8 cellular contexts compared by ENCODE assay signal in the genomic region with DNA sequence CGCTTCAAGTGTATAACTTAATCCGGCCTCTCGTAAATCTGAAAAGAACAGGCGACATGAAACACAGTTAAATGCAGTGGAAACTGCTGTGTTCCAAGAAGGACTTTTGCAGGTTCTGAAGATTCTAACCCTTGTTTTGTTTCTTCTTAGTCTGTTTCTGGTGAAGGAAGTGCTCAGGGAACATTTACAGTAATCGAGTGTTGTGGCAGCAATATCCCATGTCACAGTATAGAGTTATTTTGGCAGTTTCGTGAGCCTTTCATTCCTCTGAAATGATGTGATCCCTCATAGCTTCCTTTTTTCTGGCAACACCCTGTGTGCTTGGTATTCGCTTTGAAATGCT. TPM values are rescaled to one million over a fixed set of nuclear protein-coding genes. Genes with fewer than 3 reads are reported as not detected.
A peak's percentile ranks its signal among the peaks of the same experiment; 100 is the strongest.
DNase-seq lines count a peak whose midpoint lies in the region; ATAC-seq and TF ChIP-seq lines count a peak whose summit lies in the region.

No MANE protein-coding gene starts in this region.

- ATAC-seq in lung (ENCODE audit: insufficient read depth, low FRiP score) (no peak), HG02981 (IDR thresholded peaks at IDR 0.05; ENCODE audit: unreplicated experiment) (no peak)

- in situ Hi-C loops in brain microvascular endothelial cell (cut with HindIII; ENCODE audit: low pct_ligation_motif_present, low sequenced_read_pairs) = no loop called here

- peaks cover 41% of the 10 kb centered on the region for H3K27me3 Mint-ChIP-seq in activated naive CD4-positive, alpha-beta T cell treated with anti-CD3 and anti-CD28 coated beads for 36 hours (ENCODE audit: low read depth)
- H3K27me3 Mint-ChIP-seq in type B pancreatic cell = peaks cover 7% of the 10 kb centered on the region

- H3K4me1 Mint-ChIP-seq in activated naive CD4-positive, alpha-beta T cell treated with anti-CD3 and anti-CD28 coated beads for 36 hours (ENCODE audit: low read depth) = peaks cover 16% of the 10 kb centered on the region
- H3K4me1 Mint-ChIP-seq in type B pancreatic cell (ENCODE audit: unreplicated experiment) = peaks cover 65% of the 10 kb centered on the region

- H3K9me3 ChIP-seq in lung (ENCODE audit: control insufficient read depth in 2 of 2, insufficient read depth in 1 of 2, low read length in 1 of 2) = no peaks in the 10 kb centered on the region

- CTCF ChIA-PET in activated naive CD4-positive, alpha-beta T cell treated with anti-CD3 and anti-CD28 coated beads for 36 hours (lab: Charles Lee) = interaction anchor here (1.3 kb wide), 1 partner anchor 279 kb away, joined by 3 read pairs; no protein-coding TSS in a partner anchor

- no peaks in the 10 kb centered on the region for H3K9me3 Mint-ChIP-seq in activated naive CD4-positive, alpha-beta T cell treated with anti-CD3 and anti-CD28 coated beads for 36 hours
- H3K9me3 Mint-ChIP-seq in type B pancreatic cell = no peaks in the 10 kb centered on the region

- peak overlapping the region; percentile 85 for H3K4me3 ChIP-seq in brain microvascular endothelial cell (ENCODE audit: low read depth, low read length)
- H3K4me3 ChIP-seq in lung = peak overlapping the region; percentile 76

- no peak overlapping the region for H3K27ac Mint-ChIP-seq in activated naive CD4-positive, alpha-beta T cell treated with anti-CD3 and anti-CD28 coated beads for 36 hours
- H3K27ac Mint-ChIP-seq in type B pancreatic cell = peak overlapping the region; percentile 92

- H3K36me3 Mint-ChIP-seq in activated naive CD4-positive, alpha-beta T cell treated with anti-CD3 and anti-CD28 coated beads for 36 hours (ENCODE audit: low read depth) = no peaks in the 10 kb centered on the region
- no peaks in the 10 kb centered on the region for H3K36me3 Mint-ChIP-seq in type B pancreatic cell

- TF ChIP-seq CTCF in brain microvascular endothelial cell (IDR thresholded peaks at IDR 0.05; ENCODE audit: low read depth, low read length, missing control alignments) (no peak), lung (IDR thresholded peaks at IDR 0.05; ENCODE audit: control extremely low read depth, extremely low read depth) (no peak), type B pancreatic cell (conservative IDR thresholded peaks at IDR 0.05) (no peak)

- WGBS in lung, 2 donors = 13 to 22% methylated on average over 7 of the region's 7 CpGs

- H3K27ac ChIP-seq in brain microvascular endothelial cell = peak overlapping the region; percentile 84
- peak overlapping the region in 1 of 2 donors; percentile 85 for H3K27ac ChIP-seq in lung (ENCODE audit: low read depth in 1 of 2, low read length in 1 of 2)

- peaks cover 7 to 13% of the 10 kb centered on the region in 2 donors for H3K4me1 ChIP-seq in lung (ENCODE audit: control insufficient read depth in 2 of 2, insufficient read depth in 2 of 2, low read length in 2 of 2)

- no peaks in the 10 kb centered on the region for H3K27me3 ChIP-seq in brain microvascular endothelial cell (replicated peaks)
- H3K27me3 ChIP-seq in lung (ENCODE audit: control insufficient read depth, insufficient read depth) = no peaks in the 10 kb centered on the region

- no peak for DNase-seq in activated naive CD4-positive, alpha-beta T cell treated with anti-CD3 and anti-CD28 coated beads for 36 hours
- no peak for DNase-seq in activated naive CD4-positive, alpha-beta T cell treated with anti-CD3 and anti-CD28 coated beads, Interleukin-2, amount 50 U/mL, for 16 hours
- no peak for DNase-seq in brain microvascular endothelial cell
- DNase-seq in lung (ENCODE audit: low spot score) = no peak
- no peak for DNase-seq in type B pancreatic cell (ENCODE audit: extremely low spot score, unreplicated experiment)
- DNase-seq in nucleus accumbens (lab: John Stamatoyannopoulos, UW) = no peak
- DNase-seq in stimulated activated CD4-positive, alpha-beta T cell treated with anti-CD3 and anti-CD28 coated beads, Interleukin-2, amount 100 ng/mL, for 48 hours = no peak

- peak overlapping the region; percentile 75 for H3K4me3 Mint-ChIP-seq in activated naive CD4-positive, alpha-beta T cell treated with anti-CD3 and anti-CD28 coated beads for 36 hours
- H3K4me3 Mint-ChIP-seq in type B pancreatic cell = peak overlapping the region; percentile 94

- intact Hi-C loops in activated naive CD4-positive, alpha-beta T cell treated with anti-CD3 and anti-CD28 coated beads for 36 hours (cut with micrococcal nuclease) = loop anchor here (1.0 to 5.0 kb wide), 3 partner anchors 385 to 964 kb away; a partner anchor contains a TSS

- H3K36me3 ChIP-seq in brain microvascular endothelial cell (replicated peaks) (peaks cover 10% of the 10 kb centered on the region), lung (ENCODE audit: control insufficient read depth in 2 of 2, insufficient read depth in 2 of 2, low read length in 2 of 2) (no peaks in the 10 kb centered on the region)

RNA-seq across cellular contexts. Expression of a gene that starts 2.7 kb away (rescaled TPM):
- total RNA-seq in activated naive CD4-positive, alpha-beta T cell treated with anti-CD3 and anti-CD28 coated beads for 36 hours = 1 to 10 TPM; 3.1 to 3.3 TPM
- total RNA-seq in lung (100 to 1,000 TPM in 1 of 2 donors, 10 to 100 TPM in 1; 76.1 to 119 TPM), type B pancreatic cell (ENCODE audit: low replicate concordance) (24.4 and 30.3 TPM in 2 replicates)
- polyA plus RNA-seq in lung = 10 to 100 TPM; 24.3 to 40.8 TPM
